8 cellular contexts compared by ENCODE assay signal in genomic region chr19:18521692-18522123, GRCh38. TPM values are rescaled to one million over a fixed set of nuclear protein-coding genes. Genes with fewer than 3 reads are reported as not detected.
DNase-seq lines count a peak whose midpoint lies in the region; ATAC-seq, FAIRE-seq and TF ChIP-seq lines count a peak whose summit lies in the region.

TSS of gene ELL (minus strand) at chr19:18522070. CDS start at chr19:18522055, 15 bp downstream.

- H3K9ac ChIP-seq in duodenal mucosa (ENCODE audit: low read depth in 1 of 2, low read length in 2 of 2): peak within 1 kb of the TSS; percentile 97 to 98

- no peak for FAIRE-seq in D721Med (lab: Jason Lieb, UNC)

- H3K27me3 ChIP-seq in duodenal mucosa (ENCODE audit: control insufficient read depth in 1 of 2, insufficient read depth in 2 of 2, low read length in 2 of 2) (no peaks in the 10 kb centered on the region), muscle layer of duodenum (ENCODE audit: low read depth, low read length) (no peaks in the 10 kb centered on the region)

- H3K9me3 ChIP-seq in duodenal mucosa (ENCODE audit: control insufficient read depth in 1 of 2, low read length in 2 of 2) (no peaks in the 10 kb centered on the region), muscle layer of duodenum (ENCODE audit: control insufficient read depth in 1 of 2, low read length in 2 of 2) (no peaks in the 10 kb centered on the region)

- ATAC-seq in activated CD4-positive, CD25-positive, alpha-beta regulatory T cell treated with anti-CD3 and anti-CD28 coated beads, Interleukin-2, amount 50 U/mL, for 24 hours: peak; percentile 0 to 4

- TF ChIP-seq CTCF in D721Med (IDR thresholded peaks at IDR 0.05; ENCODE audit: insufficient read depth, missing control alignments): no peak

- peak within 1 kb of the TSS; percentile 99 for H3K27ac ChIP-seq in duodenal mucosa (ENCODE audit: low read depth, low read length)
- H3K27ac ChIP-seq in muscle layer of duodenum (ENCODE audit: low read length): peak within 1 kb of the TSS; percentile 100

- H3K4me1 ChIP-seq in duodenal mucosa (ENCODE audit: control insufficient read depth in 1 of 2, insufficient read depth in 2 of 2, low read length in 2 of 2) (peaks cover 7 to 26% of the 10 kb centered on the region in 2 donors), muscle layer of duodenum (ENCODE audit: control insufficient read depth in 1 of 2, insufficient read depth in 2 of 2, low read length in 2 of 2) (peaks cover 5 to 8% of the 10 kb centered on the region in 2 donors)

- H3K4me3 ChIP-seq in duodenal mucosa (ENCODE audit: low read depth in 1 of 2, low read length in 2 of 2) (peak within 1 kb of the TSS; percentile 89), muscle layer of duodenum (ENCODE audit: low read depth in 1 of 2, low read length in 2 of 2) (peak within 1 kb of the TSS; percentile 92 to 93)

- DNase-seq in activated CD4-positive, CD25-positive, alpha-beta regulatory T cell treated with anti-CD3 and anti-CD28 coated beads, Interleukin-2, amount 50 U/mL, for 72 hours: no peak
- DNase-seq in LHCN-M2 (ENCODE audit: low read depth) (no peak), NCI-H2029 (lab: John Stamatoyannopoulos, UW) (no peak), NCI-H1436 treated with DMSO at 0.1 percent for 48 hours (lab: John Stamatoyannopoulos, UW) (no peak), D721Med (ENCODE audit: insufficient read length, low spot score) (no peak)

- H3K36me3 ChIP-seq in duodenal mucosa (ENCODE audit: control insufficient read depth in 1 of 2, insufficient read depth in 2 of 2, low read length in 2 of 2) (no peaks in the 10 kb centered on the region), muscle layer of duodenum (ENCODE audit: control insufficient read depth in 1 of 2, insufficient read depth in 2 of 2, low read length in 2 of 2) (peaks cover 0 to 9% of the 10 kb centered on the region in 2 donors)

RNA-seq across cellular contexts. Expression of gene ELL, which starts in this region (rescaled TPM):
- total RNA-seq in LHCN-M2 (2014; rRNA removed): 10.5 and 10.8 TPM in 2 replicates
- polyA plus RNA-seq in LHCN-M2 (2012): 5.9 TPM
